10 cellular contexts compared by ENCODE assay signal in the genomic region with DNA sequence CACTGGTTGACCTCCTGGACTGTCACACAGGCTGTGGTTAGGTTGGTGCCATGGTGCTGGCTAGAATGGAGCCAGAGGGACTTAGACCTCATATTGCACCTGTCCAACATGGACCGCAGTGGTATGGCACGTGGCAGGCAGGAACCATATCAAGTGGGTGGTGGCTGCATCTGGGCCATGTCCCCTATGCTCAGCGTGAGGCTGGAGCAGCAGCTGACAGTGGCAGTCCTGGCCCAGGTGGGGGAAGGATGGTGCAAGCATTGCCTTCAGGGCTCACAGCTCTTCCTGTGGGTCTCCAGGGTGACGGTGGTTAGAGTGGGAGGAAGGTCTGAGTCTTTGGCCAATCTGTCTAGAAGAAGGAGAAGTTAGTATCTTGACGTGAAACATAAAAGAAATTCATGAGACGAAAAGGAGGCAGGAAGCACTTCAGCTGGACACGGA. TPM values are rescaled to one million over a fixed set of nuclear protein-coding genes. Genes with fewer than 3 reads are reported as not detected.
DNase-seq lines count a peak whose midpoint lies in the region; FAIRE-seq and TF ChIP-seq lines count a peak whose summit lies in the region.
"Had no signal": no experiment of that assay in that cellular context is flagged by ENCODE, and none has a peak within 500 bp of the region (broad histone marks: within the 10 kb centered on the region; RNA-seq: fewer than 3 reads in every experiment).

No MANE protein-coding gene starts in this region.

- peaks cover 12% of the 10 kb centered on the region for H3K79me2 ChIP-seq in neural progenitor cell (ENCODE audit: low read depth)

- H3K27me3 ChIP-seq in neural progenitor cell, result peaks cover 33% of the 10 kb centered on the region
- no peaks in the 10 kb centered on the region for H3K27me3 ChIP-seq in HAP-1 (ENCODE audit: low read depth)

- no peak for TF ChIP-seq CTCF in neural progenitor cell (IDR thresholded peaks at IDR 0.05)

- H3K9ac ChIP-seq in neural progenitor cell, result no peak overlapping the region

- peak overlapping the region; percentile 3 for H3K27ac ChIP-seq in KOPT-K1 (ENCODE audit: low read depth, low read length, poor library complexity, severe bottlenecking)
- no peak overlapping the region for H3K27ac ChIP-seq in neural progenitor cell

- peak overlapping the region; percentile 4 for H3K27ac Mint-ChIP-seq in activated CD4-positive, alpha-beta memory T cell treated with anti-CD3 and anti-CD28 coated beads, Interleukin-2, amount 10 ng/mL, durations not matched to agents 7 days and 5 days
- H3K27ac Mint-ChIP-seq in neural progenitor cell, result peak overlapping the region; percentile 13

- H3K36me3 ChIP-seq in KOPT-K1 (ENCODE audit: insufficient read depth, low read length), result no peaks in the 10 kb centered on the region
- no peaks in the 10 kb centered on the region for H3K36me3 ChIP-seq in neural progenitor cell
- H3K36me3 ChIP-seq in HAP-1 (replicated peaks), result peaks cover 5% of the 10 kb centered on the region; the same call in 1 of the 2 replicates

- peaks cover 20% of the 10 kb centered on the region for H3F3A ChIP-seq in neural progenitor cell (ENCODE audit: low read depth)

- POLR2A ChIA-PET in activated CD4-positive, alpha-beta memory T cell treated with anti-CD3 and anti-CD28 coated beads, Interleukin-2, amount 10 ng/mL, durations not matched to agents 7 days and 5 days (lab: Charles Lee), result interaction anchor here (0.9 to 4.9 kb wide), 3 partner anchors 10 to 15 kb away, joined by 4 to 29 read pairs (median 15); no protein-coding TSS in a partner anchor

- FAIRE-seq in GM12891 (lab: Jason Lieb, UNC), result peak; percentile 91
- FAIRE-seq: colon had no signal

- CTCF ChIA-PET in activated CD4-positive, alpha-beta memory T cell treated with anti-CD3 and anti-CD28 coated beads, Interleukin-2, amount 10 ng/mL, durations not matched to agents 7 days and 5 days (lab: Charles Lee), result interaction anchor here (0.6 to 1.3 kb wide), 2 partner anchors 29 to 54 kb away, joined by 4 read pairs; no protein-coding TSS in a partner anchor

- no peak for TF ChIP-seq POLR2A in GM12891 (IDR thresholded peaks at IDR 0.05; ENCODE audit: low read depth, low read length)

- H3K4me1 ChIP-seq in neural progenitor cell (peaks cover 20% of the 10 kb centered on the region), HAP-1 (peaks cover 7% of the 10 kb centered on the region; the same call in 1 of the 2 replicates)

- no peak overlapping the region for H3K4me3 Mint-ChIP-seq in activated CD4-positive, alpha-beta memory T cell treated with anti-CD3 and anti-CD28 coated beads, Interleukin-2, amount 10 ng/mL, durations not matched to agents 7 days and 5 days
- H3K4me3 Mint-ChIP-seq in neural progenitor cell, result no peak overlapping the region

- DNase-seq in GM12891 (ENCODE audit: insufficient read length, low spot score) (no peak), neural progenitor cell (ENCODE audit: low spot score) (no peak), HAP-1 (ENCODE audit: low spot score in 2 of 2) (no peak), putamen (ENCODE audit: low spot score) (no peak), NCI-H1436 treated with DMSO at 0.1 percent for 48 hours (lab: John Stamatoyannopoulos, UW) (no peak)
- no peak for DNase-seq in activated CD4-positive, alpha-beta memory T cell treated with anti-CD3 and anti-CD28 coated beads, Interleukin-2, amount 10 ng/mL, durations not matched to agents 7 days and 5 days
- no peak for DNase-seq in activated effector memory CD4-positive, alpha-beta T cell treated with anti-CD3 and anti-CD28 coated beads, Interleukin-2, amount 50 U/mL, for 16 hours
- DNase-seq: DMS53 had no signal

- H3K4me3 ChIP-seq in neural progenitor cell (no peak overlapping the region), HAP-1 (no peak overlapping the region)

- no peak overlapping the region for H2AFZ ChIP-seq in neural progenitor cell (replicated peaks)

- in situ Hi-C loops in HAP-1 (cut with MboI; ENCODE audit: low sequenced_read_pairs), result no loop called here

- no peaks in the 10 kb centered on the region for H3K27me3 Mint-ChIP-seq in activated CD4-positive, alpha-beta memory T cell treated with anti-CD3 and anti-CD28 coated beads, Interleukin-2, amount 10 ng/mL, durations not matched to agents 7 days and 5 days
- H3K27me3 Mint-ChIP-seq in neural progenitor cell (ENCODE audit: insufficient read depth, low read depth), result peaks cover 11% of the 10 kb centered on the region

- H4K20me1 ChIP-seq in neural progenitor cell (ENCODE audit: low read depth), result peaks cover 48% of the 10 kb centered on the region

- H3K9me3 ChIP-seq in KOPT-K1 (ENCODE audit: insufficient read depth, low read length, poor library complexity, severe bottlenecking), result no peaks in the 10 kb centered on the region
- no peaks in the 10 kb centered on the region for H3K9me3 ChIP-seq in neural progenitor cell (ENCODE audit: low read depth)
- no peaks in the 10 kb centered on the region for H3K9me3 ChIP-seq in HAP-1

- H3K9me3 Mint-ChIP-seq in activated CD4-positive, alpha-beta memory T cell treated with anti-CD3 and anti-CD28 coated beads, Interleukin-2, amount 10 ng/mL, durations not matched to agents 7 days and 5 days, result no peaks in the 10 kb centered on the region
- peaks cover under 1% of the 10 kb centered on the region for H3K9me3 Mint-ChIP-seq in neural progenitor cell

- H3K36me3 Mint-ChIP-seq in activated CD4-positive, alpha-beta memory T cell treated with anti-CD3 and anti-CD28 coated beads, Interleukin-2, amount 10 ng/mL, durations not matched to agents 7 days and 5 days (ENCODE audit: low read depth), result peaks cover 29% of the 10 kb centered on the region
- peaks cover 13% of the 10 kb centered on the region for H3K36me3 Mint-ChIP-seq in neural progenitor cell

- peaks cover 67% of the 10 kb centered on the region for H3K4me1 Mint-ChIP-seq in activated CD4-positive, alpha-beta memory T cell treated with anti-CD3 and anti-CD28 coated beads, Interleukin-2, amount 10 ng/mL, durations not matched to agents 7 days and 5 days
- H3K4me1 Mint-ChIP-seq in neural progenitor cell, result peaks cover 37% of the 10 kb centered on the region

- no peak overlapping the region for H3K4me2 ChIP-seq in neural progenitor cell

TF ChIP-seq in GM12891, 5 proteins besides CTCF, POLR2A, EP300 and RAD21:
- no peak for TF ChIP-seq PAX5 (IDR thresholded peaks at IDR 0.05; ENCODE audit: insufficient read depth, low read length, severe bottlenecking)
- no peak for TF ChIP-seq POLR2AphosphoS5 (IDR thresholded peaks at IDR 0.05; ENCODE audit: low read depth, low read length)
- TF ChIP-seq TAF1 (IDR thresholded peaks at IDR 0.05; ENCODE audit: low read depth, low read length), result no peak
- TF ChIP-seq SPI1 (IDR thresholded peaks at IDR 0.05; ENCODE audit: low read depth, low read length), result no peak
- TF ChIP-seq POU2F2 (IDR thresholded peaks at IDR 0.05; ENCODE audit: low read depth, low read length), result no peak

RNA-seq across cellular contexts. Expression of gene PFKFB3, which starts 54.5 kb away (rescaled TPM):
- 26.1 TPM for polyA plus RNA-seq in GM12891 (2012; ENCODE audit: low read depth, missing spikeins)
- 10 to 100 TPM; 66.8 to 69.4 TPM for total RNA-seq in activated CD4-positive, alpha-beta memory T cell treated with anti-CD3 and anti-CD28 coated beads, Interleukin-2, amount 10 ng/mL, durations not matched to agents 7 days and 5 days
- 28.8 and 52.2 TPM in 2 replicates for total RNA-seq in neural progenitor cell (ENCODE audit: low replicate concordance)

RNA-seq across cellular contexts. Expression of gene RBM17, which starts 59.4 kb away (rescaled TPM):
- polyA plus RNA-seq in GM12891 (2012; ENCODE audit: low read depth, missing spikeins), result 90.1 TPM
- 100 to 1,000 TPM; 155 to 157 TPM for total RNA-seq in activated CD4-positive, alpha-beta memory T cell treated with anti-CD3 and anti-CD28 coated beads, Interleukin-2, amount 10 ng/mL, durations not matched to agents 7 days and 5 days
- total RNA-seq in neural progenitor cell (ENCODE audit: low replicate concordance), result 67.2 and 73.6 TPM in 2 replicates
